In genomic region chr13:52665325-52665724, GRCh38 we compare ENCODE assay signal across 9 cellular contexts. TPM values are rescaled to one million over a fixed set of nuclear protein-coding genes. Genes with fewer than 3 reads are reported as not detected.
DNase-seq lines count a peak whose midpoint lies in the region; ATAC-seq, FAIRE-seq and TF ChIP-seq lines count a peak whose summit lies in the region.
"Had no signal": no experiment of that assay in that cellular context is flagged by ENCODE, and none has a peak within 500 bp of the region (broad histone marks: within the 10 kb centered on the region; RNA-seq: fewer than 3 reads in every experiment).

No MANE protein-coding gene starts in this region.

- DNase-seq in GM04504 (ENCODE audit: low read depth), result peak; percentile 10
- peak; percentile 19 for DNase-seq in NCI-H146 (lab: John Stamatoyannopoulos, UW)
- peak; percentile 55 for DNase-seq in choroid plexus epithelial cell (ENCODE audit: low read depth)
- no peak for DNase-seq in pancreas
- DNase-seq in NOMO-1 (lab: John Stamatoyannopoulos, UW; ENCODE audit: unreplicated experiment in 2 of 2), result no peak
- DNase-seq in NCI-H526 treated with DMSO at 0.1 percent for 48 hours (lab: John Stamatoyannopoulos, UW), result no peak
- DNase-seq in NCI-H1105 (lab: John Stamatoyannopoulos, UW), result no peak
- DNase-seq: NK-92 treated with Interleukin-12 subunit alpha and Interleukin-12 subunit beta, amount 100 ng/mL, for 24 hours had no signal

- peak in 2 of 4 donors; percentile 36 to 40 for ATAC-seq in pancreas
- ATAC-seq in esophagus mucosa, result no peak

- H3K4me3 ChIP-seq in choroid plexus epithelial cell (ENCODE audit: low read depth, low read length) (no peak overlapping the region), pancreas (no peak overlapping the region)

- no peaks in the 10 kb centered on the region for H3K9me3 ChIP-seq in pancreas

- no peaks in the 10 kb centered on the region for H3K4me1 ChIP-seq in pancreas

- intact Hi-C loops in pancreas (cut with DNase I), result no loop called here

- FAIRE-seq in pancreas (lab: Jason Lieb, UNC), result peak; percentile 47

- peak; percentile 54 for TF ChIP-seq CTCF in choroid plexus epithelial cell (conservative IDR thresholded peaks at IDR 0.05; ENCODE audit: low read depth, low read length)
- no peak for TF ChIP-seq CTCF in pancreas (IDR thresholded peaks at IDR 0.05)

- peaks cover 0 to 53% (median 7%) of the 10 kb centered on the region in 3 donors for H3K36me3 ChIP-seq in pancreas

- no peaks in the 10 kb centered on the region for H3K27me3 ChIP-seq in pancreas

- no peak overlapping the region for H3K27ac ChIP-seq in pancreas

RNA-seq across cellular contexts. Expression of gene SUGT1, which starts 12.7 kb away (rescaled TPM):
- total RNA-seq in pancreas (10 to 100 TPM; 16.9 to 28.7 (median 21.8) TPM), esophagus mucosa (33.0 TPM)
- 10 to 100 TPM; 16.6 to 24.3 TPM for polyA plus RNA-seq in pancreas

RNA-seq across cellular contexts. Expression of gene HNRNPA1L2, which starts 23.1 kb away (rescaled TPM):
- 1 to 10 TPM; 1.9 to 4.0 (median 2.7) TPM for total RNA-seq in pancreas
- 10 to 100 TPM in 1 of 2 donors, 1 to 10 TPM in 1; 8.5 to 15.0 TPM for polyA plus RNA-seq in pancreas
- total RNA-seq in esophagus mucosa, result 3.7 TPM

Comparison
In these comparisons a context has a peak if more than half of its experiments do, and no peak if none do; other contexts are left out.
1. DNase-seq: peak in GM04504 (single experiment), NCI-H146 (single experiment) and choroid plexus epithelial cell (single experiment); none in pancreas (0 of 6), NOMO-1 (0 of 2), NCI-H526 treated with DMSO at 0.1 percent for 48 hours (single experiment) and NCI-H1105 (single experiment).